Comparison of ENCODE assay signal across 26 cellular contexts in genomic region chr7:76325092-76325491, GRCh38. TPM values are rescaled to one million over a fixed set of nuclear protein-coding genes. Genes with fewer than 3 reads are reported as not detected.
A peak's percentile ranks its signal among the peaks of the same experiment; 100 is the strongest.
DNase-seq lines count a peak whose midpoint lies in the region; ATAC-seq and TF ChIP-seq lines count a peak whose summit lies in the region.
"Had no signal": no experiment of that assay in that cellular context is flagged by ENCODE, and none has a peak within 500 bp of the region (broad histone marks: within the 10 kb centered on the region; RNA-seq: fewer than 3 reads in every experiment).

No MANE protein-coding gene starts in this region.

- H3K79me2 ChIP-seq in Karpas-422 (ENCODE audit: low read length) = peaks cover 32% of the 10 kb centered on the region

- peak overlapping the region; percentile 27 to 44 for H3K27ac Mint-ChIP-seq in activated naive CD4-positive, alpha-beta T cell treated with anti-CD3 and anti-CD28 coated beads, Interleukin-2, amount 50 U/mL, for 72 hours
- H3K27ac Mint-ChIP-seq in activated naive CD4-positive, alpha-beta T cell treated with anti-CD3 and anti-CD28 coated beads, Interleukin-2, amount 10 ng/mL, durations not matched to agents 7 days and 5 days = no peak overlapping the region
- no peak overlapping the region for H3K27ac Mint-ChIP-seq in nephron progenitor cell

- H3K27ac ChIP-seq in brain microvascular endothelial cell (peak overlapping the region; percentile 27), psoas muscle (peak overlapping the region; percentile 92), thyroid gland (peak overlapping the region; percentile 20 to 50 (median 38)), Karpas-422 (ENCODE audit: low read length) (no peak overlapping the region)
- H3K27ac ChIP-seq: 22Rv1; BLaER1 treated with 17β-estradiol and CSF1 and Interleukin-3, amounts not matched to agents 10 nM and 100 nM; KMS-11; SJCRH30 had no signal

- H3K9me3 ChIP-seq in psoas muscle = no peaks in the 10 kb centered on the region
- no peaks in the 10 kb centered on the region for H3K9me3 ChIP-seq in thyroid gland
- no peaks in the 10 kb centered on the region for H3K9me3 ChIP-seq in Karpas-422 (ENCODE audit: low read length)
- H3K9me3 ChIP-seq: BLaER1 treated with 17β-estradiol and CSF1 and Interleukin-3, amounts not matched to agents 10 nM and 100 nM; Caco-2; SJCRH30 had no signal

- H3K4me2 ChIP-seq in Karpas-422 (ENCODE audit: low read depth, low read length, poor library complexity, severe bottlenecking) = no peak overlapping the region
- H3K4me2 ChIP-seq: BLaER1 treated with 17β-estradiol and CSF1 and Interleukin-3, amounts not matched to agents 10 nM and 100 nM; KMS-11 had no signal

- in situ Hi-C loops in brain microvascular endothelial cell (cut with HindIII; ENCODE audit: low pct_ligation_motif_present, low sequenced_read_pairs) = no loop called here

- peaks cover 54% of the 10 kb centered on the region for H4K20me1 ChIP-seq in Karpas-422 (ENCODE audit: insufficient read depth, low read depth, low read length)

- no peaks in the 10 kb centered on the region for H3K9me2 ChIP-seq in Karpas-422 (replicated peaks; ENCODE audit: insufficient read depth, low read length)

- H3K36me3 ChIP-seq in brain microvascular endothelial cell (replicated peaks) (peaks cover 58% of the 10 kb centered on the region), psoas muscle (ENCODE audit: insufficient read depth in 1 of 2, low read depth in 1 of 2) (peaks cover 0 to 45% of the 10 kb centered on the region in 2 donors), thyroid gland (peaks cover 15 to 21% of the 10 kb centered on the region in 2 donors), Karpas-422 (ENCODE audit: insufficient read depth, low read length) (peaks cover 30% of the 10 kb centered on the region; the same call in 1 of the 2 replicates)

- no peak overlapping the region for H2AFZ ChIP-seq in Karpas-422 (ENCODE audit: low read length)

- peaks cover 13 to 31% of the 10 kb centered on the region in 2 donors for H3K36me3 Mint-ChIP-seq in activated naive CD4-positive, alpha-beta T cell treated with anti-CD3 and anti-CD28 coated beads, Interleukin-2, amount 50 U/mL, for 72 hours
- peaks cover 39% of the 10 kb centered on the region for H3K36me3 Mint-ChIP-seq in activated naive CD4-positive, alpha-beta T cell treated with anti-CD3 and anti-CD28 coated beads, Interleukin-2, amount 10 ng/mL, durations not matched to agents 7 days and 5 days
- H3K36me3 Mint-ChIP-seq in nephron progenitor cell (ENCODE audit: low read depth) = peaks cover 68% of the 10 kb centered on the region

- H3K4me1 ChIP-seq in psoas muscle (peaks cover 71% of the 10 kb centered on the region), thyroid gland (peaks cover 14 to 19% of the 10 kb centered on the region in 2 donors), Karpas-422 (ENCODE audit: low read length) (peaks cover 2% of the 10 kb centered on the region)
- H3K4me1 ChIP-seq: Caco-2, SJCRH30 had no signal

- H3K4me1 Mint-ChIP-seq in activated naive CD4-positive, alpha-beta T cell treated with anti-CD3 and anti-CD28 coated beads, Interleukin-2, amount 10 ng/mL, durations not matched to agents 7 days and 5 days = peaks cover 20% of the 10 kb centered on the region
- H3K4me1 Mint-ChIP-seq in nephron progenitor cell = peaks cover 24% of the 10 kb centered on the region

- no peak for ATAC-seq in activated naive CD4-positive, alpha-beta T cell treated with anti-CD3 and anti-CD28 coated beads, Interleukin-2, amount 50 U/mL, for 72 hours
- peak in 2 of 4 donors; percentile 3 to 15 for ATAC-seq in psoas muscle
- ATAC-seq: HCT116 had no signal

- no peak overlapping the region for H3K4me3 ChIP-seq in brain microvascular endothelial cell (ENCODE audit: low read depth, low read length)
- no peak overlapping the region for H3K4me3 ChIP-seq in psoas muscle
- no peak overlapping the region for H3K4me3 ChIP-seq in thyroid gland (replicated peaks in 1 of 3)
- H3K4me3 ChIP-seq in Karpas-422 (ENCODE audit: low read length) = no peak overlapping the region
- H3K4me3 ChIP-seq: BLaER1 treated with 17β-estradiol and CSF1 and Interleukin-3, amounts not matched to agents 10 nM and 100 nM; SJCRH30 had no signal

- WGBS in psoas muscle, 3 donors = 83 to 88% (median 86%) methylated on average over 11 of the region's 11 CpGs
- 93 to 95% methylated on average over 11 of the region's 11 CpGs for WGBS in thyroid gland, 2 donors

- TF ChIP-seq CTCF in brain microvascular endothelial cell (IDR thresholded peaks at IDR 0.05; ENCODE audit: low read depth, low read length, missing control alignments) (no peak), psoas muscle (IDR thresholded peaks at IDR 0.05) (no peak), thyroid gland (IDR thresholded peaks at IDR 0.05) (no peak), nephron progenitor cell (IDR thresholded peaks at IDR 0.05) (no peak)

- DNase-seq in activated naive CD4-positive, alpha-beta T cell treated with anti-CD3 and anti-CD28 coated beads, Interleukin-2, amount 50 U/mL, for 72 hours (ENCODE audit: low spot score in 2 of 2) = no peak
- DNase-seq in activated naive CD4-positive, alpha-beta T cell treated with anti-CD3 and anti-CD28 coated beads, Interleukin-2, amount 10 ng/mL, durations not matched to agents 7 days and 5 days = no peak
- no peak for DNase-seq in brain microvascular endothelial cell
- peak in 1 of 2 donors; percentile 38 for DNase-seq in psoas muscle
- no peak for DNase-seq in thyroid gland
- no peak for DNase-seq in Karpas-422
- DNase-seq in ecto neural progenitor cell (ENCODE audit: low spot score) = no peak
- DNase-seq in nephron progenitor cell = no peak
- DNase-seq: ACHN; Caco-2; CD4-positive, alpha-beta memory T cell; DMS 273 treated with DMSO at 0.1 percent for 48 hours; DMS79 treated with DMSO at 0.1 percent for 48 hours; GOT3; NCI-H1105; NCI-H2081; NCI-H2171; NCI-H345; NCI-H524; NCI-H774; NK-92 treated with Interleukin-12 subunit alpha and Interleukin-12 subunit beta, amount 100 ng/mL, for 24 hours; SJCRH30 had no signal

- no peak for TF ChIP-seq POLR2A in thyroid gland (IDR thresholded peaks at IDR 0.05)

- H3K9ac ChIP-seq in Karpas-422 (ENCODE audit: low read length) = no peak overlapping the region
- H3K9ac ChIP-seq: BLaER1 treated with 17β-estradiol and CSF1 and Interleukin-3, amounts not matched to agents 10 nM and 100 nM; KMS-11 had no signal

- CTCF ChIA-PET in activated naive CD4-positive, alpha-beta T cell treated with anti-CD3 and anti-CD28 coated beads, Interleukin-2, amount 10 ng/mL, durations not matched to agents 7 days and 5 days (lab: Charles Lee) = no interaction called here

- H3K27me3 ChIP-seq in brain microvascular endothelial cell (replicated peaks) = no peaks in the 10 kb centered on the region
- no peaks in the 10 kb centered on the region for H3K27me3 ChIP-seq in psoas muscle (ENCODE audit: insufficient read depth in 3 of 3, low read length in 2 of 3)
- no peaks in the 10 kb centered on the region for H3K27me3 ChIP-seq in thyroid gland
- no peaks in the 10 kb centered on the region for H3K27me3 ChIP-seq in Karpas-422 (ENCODE audit: low read length)
- H3K27me3 ChIP-seq: BLaER1 treated with 17β-estradiol and CSF1 and Interleukin-3, amounts not matched to agents 10 nM and 100 nM; SJCRH30 had no signal

- no peak overlapping the region for H3K4me3 Mint-ChIP-seq in activated naive CD4-positive, alpha-beta T cell treated with anti-CD3 and anti-CD28 coated beads, Interleukin-2, amount 10 ng/mL, durations not matched to agents 7 days and 5 days
- H3K4me3 Mint-ChIP-seq in nephron progenitor cell = no peak overlapping the region
- H3K4me3 Mint-ChIP-seq: CD4-positive, alpha-beta memory T cell had no signal

- intact Hi-C loops in psoas muscle (cut with DNase I) (no loop called here), thyroid gland (cut with DNase I) (no loop called here)

- no peaks in the 10 kb centered on the region for H3K27me3 Mint-ChIP-seq in activated naive CD4-positive, alpha-beta T cell treated with anti-CD3 and anti-CD28 coated beads, Interleukin-2, amount 10 ng/mL, durations not matched to agents 7 days and 5 days
- no peaks in the 10 kb centered on the region for H3K27me3 Mint-ChIP-seq in nephron progenitor cell (ENCODE audit: low read depth, poor library complexity)
- H3K27me3 Mint-ChIP-seq: CD4-positive, alpha-beta memory T cell had no signal

- no peaks in the 10 kb centered on the region for H3K9me3 Mint-ChIP-seq in activated naive CD4-positive, alpha-beta T cell treated with anti-CD3 and anti-CD28 coated beads, Interleukin-2, amount 50 U/mL, for 72 hours
- no peaks in the 10 kb centered on the region for H3K9me3 Mint-ChIP-seq in activated naive CD4-positive, alpha-beta T cell treated with anti-CD3 and anti-CD28 coated beads, Interleukin-2, amount 10 ng/mL, durations not matched to agents 7 days and 5 days
- H3K9me3 Mint-ChIP-seq in nephron progenitor cell = no peaks in the 10 kb centered on the region
- H3K9me3 Mint-ChIP-seq: CD4-positive, alpha-beta memory T cell had no signal

RNA-seq across cellular contexts. Expression of gene HSPB1, which starts 22.6 kb away (rescaled TPM):
- 10 to 100 TPM; 42.5 to 78.1 TPM for total RNA-seq in activated naive CD4-positive, alpha-beta T cell treated with anti-CD3 and anti-CD28 coated beads, Interleukin-2, amount 50 U/mL, for 72 hours
- 1,000 to 10,000 TPM; 2,972 to 5,803 (median 5,243) TPM for total RNA-seq in psoas muscle
- 1,000 to 10,000 TPM; 1,312 to 4,364 (median 1,775) TPM for polyA plus RNA-seq in psoas muscle
- total RNA-seq in thyroid gland = 100 to 1,000 TPM; 388 to 879 (median 551) TPM
- 5.2 and 17.7 TPM in 2 replicates for total RNA-seq in Karpas-422 (2014; rRNA removed; shearing (Covaris generic); ENCODE audit: low replicate concordance)

RNA-seq across cellular contexts. Expression of gene YWHAG, which starts 33.7 kb away (rescaled TPM):
- total RNA-seq in activated naive CD4-positive, alpha-beta T cell treated with anti-CD3 and anti-CD28 coated beads, Interleukin-2, amount 50 U/mL, for 72 hours = 100 to 1,000 TPM; 103 to 143 TPM
- total RNA-seq in psoas muscle = 100 to 1,000 TPM; 342 to 421 (median 401) TPM
- 100 to 1,000 TPM; 204 to 523 (median 213) TPM for polyA plus RNA-seq in psoas muscle
- 10 to 100 TPM; 37.4 to 43.4 (median 41.4) TPM for total RNA-seq in thyroid gland
- total RNA-seq in Karpas-422 (2014; rRNA removed; shearing (Covaris generic); ENCODE audit: low replicate concordance) = 49.1 and 64.1 TPM in 2 replicates

Comparison
In these comparisons a context has a peak if more than half of its experiments do, and no peak if none do; other contexts are left out.
1. H3K27ac Mint-ChIP-seq: peak in activated naive CD4-positive, alpha-beta T cell treated with anti-CD3 and anti-CD28 coated beads, Interleukin-2, amount 50 U/mL, for 72 hours (2 of 2); none in activated naive CD4-positive, alpha-beta T cell treated with anti-CD3 and anti-CD28 coated beads, Interleukin-2, amount 10 ng/mL, durations not matched to agents 7 days and 5 days (single experiment) and nephron progenitor cell (single experiment).
2. RNA of gene HSPB1, which starts 22.6 kb away (total RNA-seq): 2,972 to 5,803 TPM in psoas muscle and 388 to 879 TPM in thyroid gland; 42.5 to 78.1 TPM in activated naive CD4-positive, alpha-beta T cell treated with anti-CD3 and anti-CD28 coated beads, Interleukin-2, amount 50 U/mL, for 72 hours and 5.2 to 17.7 TPM in Karpas-422; every median in the first group is over 4 times any median in the second.